ENCODE assay signal across 17 cellular contexts in genomic region chr6:150201285-150201684, GRCh38. TPM values are rescaled to one million over a fixed set of nuclear protein-coding genes. Genes with fewer than 3 reads are reported as not detected.
"Had no signal": no experiment of that assay in that cellular context is flagged by ENCODE, and none has a peak within 500 bp of the region (broad histone marks: within the 10 kb centered on the region; RNA-seq: fewer than 3 reads in every experiment).

No MANE protein-coding gene starts in this region.

- DNase-seq: activated B cell treated with CpG ODN at 0.5 μM for 24 hours; activated CD4-positive, alpha-beta memory T cell treated with anti-CD3 and anti-CD28 coated beads for 36 hours; activated CD4-positive, alpha-beta T cell treated with anti-CD3 and anti-CD28 coated beads for 4 hours; activated CD8-positive, alpha-beta memory T cell treated with anti-CD3 and anti-CD28 coated beads, Interleukin-2, amount 10 ng/mL, durations not matched to agents 7 days and 5 days; amygdala; dorsolateral prefrontal cortex; erythroblast; left ventricle myocardium inferior; naive thymus-derived CD8-positive, alpha-beta T cell; nucleus accumbens; retina; stimulated activated CD4-positive, alpha-beta T cell treated with anti-CD3 and anti-CD28 coated beads, Interleukin-2, amount 100 ng/mL, for 24 hours; stimulated activated naive CD8-positive, alpha-beta T cell treated with anti-CD3 and anti-CD28 coated beads, Interleukin-15, Interleukin-2, amounts not matched to agents 100 U/mL and 50 U/mL, for 24 hours; substantia nigra; T-cell; T-helper 9 cell had no signal

- ATAC-seq: activated CD8-positive, alpha-beta memory T cell treated with anti-CD3 and anti-CD28 coated beads, Interleukin-2, amount 10 ng/mL, durations not matched to agents 7 days and 5 days; naive thymus-derived CD8-positive, alpha-beta T cell; stimulated activated naive CD8-positive, alpha-beta T cell treated with anti-CD3 and anti-CD28 coated beads, Interleukin-15, Interleukin-2, amounts not matched to agents 100 U/mL and 50 U/mL, for 24 hours; T-cell had no signal

- H3K9me3 ChIP-seq: left ventricle myocardium inferior had no signal

- H3K27ac ChIP-seq: dorsolateral prefrontal cortex, left ventricle myocardium inferior had no signal

- H3K27me3 ChIP-seq: cardiac muscle cell, dorsolateral prefrontal cortex had no signal

- H3K36me3 ChIP-seq: cardiac muscle cell, left ventricle myocardium inferior had no signal

- H3K4me3 ChIP-seq: cardiac muscle cell, dorsolateral prefrontal cortex, left ventricle myocardium inferior had no signal

RNA-seq across cellular contexts. Expression of gene PPP1R14C, which starts 58.4 kb away (rescaled TPM):
- total RNA-seq: naive thymus-derived CD8-positive, alpha-beta T cell; T-cell had no signal
